23 cellular contexts compared by ENCODE assay signal in the genomic region with DNA sequence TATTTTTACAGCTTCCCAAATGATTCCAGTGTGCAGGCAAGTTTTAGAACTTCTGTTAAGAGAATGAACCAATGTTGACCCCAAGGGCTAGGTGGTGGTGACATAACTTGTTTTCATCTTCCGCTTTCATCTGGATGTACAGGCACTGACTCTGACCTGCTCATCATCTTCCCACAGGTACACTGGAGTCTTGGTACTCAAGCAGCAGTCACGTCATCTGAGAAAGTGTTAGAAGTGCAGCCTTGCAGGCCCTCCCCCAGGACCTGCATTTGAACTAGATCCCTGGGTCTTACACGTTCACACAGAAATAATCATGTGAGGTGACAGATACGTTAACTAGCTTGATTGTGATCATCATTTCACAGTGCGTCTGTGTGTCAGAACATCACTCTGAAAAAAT.
DNase-seq lines count a peak whose midpoint lies in the region; ATAC-seq, FAIRE-seq and TF ChIP-seq lines count a peak whose summit lies in the region.
"Had no signal": no experiment of that assay in that cellular context is flagged by ENCODE, and none has a peak within 500 bp of the region (broad histone marks: within the 10 kb centered on the region; RNA-seq: fewer than 3 reads in every experiment).

No MANE protein-coding gene starts in this region.

- H3K9me3 ChIP-seq in CD8-positive, alpha-beta T cell (ENCODE audit: low read length): no peaks in the 10 kb centered on the region
- H3K9me3 ChIP-seq in kidney (ENCODE audit: control insufficient read depth in 1 of 2, low read length in 2 of 2): no peaks in the 10 kb centered on the region
- H3K9me3 ChIP-seq: psoas muscle, thyroid gland had no signal

- no peak overlapping the region for H3K4me3 ChIP-seq in CD8-positive, alpha-beta T cell (ENCODE audit: low read depth, low read length)
- H3K4me3 ChIP-seq in kidney (ENCODE audit: low read length in 2 of 2): no peak overlapping the region
- H3K4me3 ChIP-seq: left ventricle myocardium inferior, psoas muscle, thyroid gland had no signal

- POLR2A ChIA-PET in CD8-positive, alpha-beta T cell (lab: Charles Lee): interaction anchor here (2.4 kb wide), 1 partner anchor 13 kb away, joined by 7 read pairs; no protein-coding TSS in a partner anchor

- H3K4me3 Mint-ChIP-seq in CD14-positive monocyte (no peak overlapping the region), natural killer cell (peak overlapping the region; percentile 66)
- H3K4me3 Mint-ChIP-seq in CD8-positive, alpha-beta T cell: no peak overlapping the region
- H3K4me3 Mint-ChIP-seq in activated T-helper 2 cell treated with anti-CD3 and anti-CD28 coated beads, Interferon-gamma antibody, Interleukin-2, Interleukin-4, amounts not matched to agents 10 μg/mL and 5 μg/mL and 100 μg/mL, durations not matched to agents 14 hours and 24 hours and 36 hours (ENCODE audit: low read depth): no peak overlapping the region
- H3K4me3 Mint-ChIP-seq: activated CD8-positive, alpha-beta memory T cell treated with anti-CD3 and anti-CD28 coated beads, Interleukin-2, amount 10 ng/mL, durations not matched to agents 7 days and 5 days had no signal

- FAIRE-seq in kidney (lab: Jason Lieb, UNC): no peak

- no peak for TF ChIP-seq CTCF in CD14-positive monocyte (IDR thresholded peaks at IDR 0.05)
- no peak for TF ChIP-seq CTCF in CD8-positive, alpha-beta T cell (IDR thresholded peaks at IDR 0.05)
- TF ChIP-seq CTCF in natural killer cell (IDR thresholded peaks at IDR 0.05): no peak
- TF ChIP-seq CTCF in kidney (IDR thresholded peaks at IDR 0.05; ENCODE audit: borderline replicate concordance, extremely low read depth, insufficient read depth): no peak

- H3K4me1 Mint-ChIP-seq in CD14-positive monocyte (peaks cover 50% of the 10 kb centered on the region), natural killer cell (peaks cover 92 to 95% of the 10 kb centered on the region in 2 donors)
- H3K4me1 Mint-ChIP-seq in CD8-positive, alpha-beta T cell (ENCODE audit: low read depth): peaks cover 95% of the 10 kb centered on the region
- H3K4me1 Mint-ChIP-seq in activated T-helper 2 cell treated with anti-CD3 and anti-CD28 coated beads, Interferon-gamma antibody, Interleukin-2, Interleukin-4, amounts not matched to agents 10 μg/mL and 5 μg/mL and 100 μg/mL, durations not matched to agents 14 hours and 24 hours and 36 hours (ENCODE audit: low read depth): peaks cover 87% of the 10 kb centered on the region

- H3K36me3 Mint-ChIP-seq in CD14-positive monocyte: peaks cover 59 to 79% of the 10 kb centered on the region in 2 donors
- H3K36me3 Mint-ChIP-seq in CD8-positive, alpha-beta T cell: peaks cover 88% of the 10 kb centered on the region
- H3K36me3 Mint-ChIP-seq in activated T-helper 2 cell treated with anti-CD3 and anti-CD28 coated beads, Interferon-gamma antibody, Interleukin-2, Interleukin-4, amounts not matched to agents 10 μg/mL and 5 μg/mL and 100 μg/mL, durations not matched to agents 14 hours and 24 hours and 36 hours (ENCODE audit: low read depth): peaks cover 87% of the 10 kb centered on the region
- H3K36me3 Mint-ChIP-seq in natural killer cell: no peaks in the 10 kb centered on the region

- H3K9me3 Mint-ChIP-seq in CD14-positive monocyte (no peaks in the 10 kb centered on the region), natural killer cell (no peaks in the 10 kb centered on the region)
- H3K9me3 Mint-ChIP-seq in CD8-positive, alpha-beta T cell: no peaks in the 10 kb centered on the region
- no peaks in the 10 kb centered on the region for H3K9me3 Mint-ChIP-seq in activated T-helper 2 cell treated with anti-CD3 and anti-CD28 coated beads, Interferon-gamma antibody, Interleukin-2, Interleukin-4, amounts not matched to agents 10 μg/mL and 5 μg/mL and 100 μg/mL, durations not matched to agents 14 hours and 24 hours and 36 hours

- H3K27me3 ChIP-seq in CD8-positive, alpha-beta T cell (ENCODE audit: insufficient read depth, low read length): no peaks in the 10 kb centered on the region
- H3K27me3 ChIP-seq: foreskin keratinocyte, thyroid gland had no signal

- H3K27me3 Mint-ChIP-seq in CD14-positive monocyte (ENCODE audit: low read depth in 3 of 3) (no peaks in the 10 kb centered on the region), natural killer cell (ENCODE audit: low read depth in 2 of 2) (no peaks in the 10 kb centered on the region)
- H3K27me3 Mint-ChIP-seq in CD8-positive, alpha-beta T cell (ENCODE audit: low read depth): no peaks in the 10 kb centered on the region
- H3K27me3 Mint-ChIP-seq in activated T-helper 2 cell treated with anti-CD3 and anti-CD28 coated beads, Interferon-gamma antibody, Interleukin-2, Interleukin-4, amounts not matched to agents 10 μg/mL and 5 μg/mL and 100 μg/mL, durations not matched to agents 14 hours and 24 hours and 36 hours (ENCODE audit: low read depth): no peaks in the 10 kb centered on the region
- H3K27me3 Mint-ChIP-seq: activated CD8-positive, alpha-beta memory T cell treated with anti-CD3 and anti-CD28 coated beads, Interleukin-2, amount 10 ng/mL, durations not matched to agents 7 days and 5 days had no signal

- DNase-seq in CD14-positive monocyte (ENCODE audit: low spot score) (no peak), natural killer cell (no peak), kidney (no peak), A172 (ENCODE audit: low spot score) (no peak), amygdala (lab: John Stamatoyannopoulos, UW) (no peak)
- DNase-seq in CD8-positive, alpha-beta T cell: peak in 1 of 7 experiments; percentile 28
- DNase-seq in activated T-helper 2 cell treated with anti-CD3 and anti-CD28 coated beads, Interferon-gamma antibody, Interleukin-2, Interleukin-4, amounts not matched to agents 10 μg/mL and 5 μg/mL and 100 μg/mL, durations not matched to agents 14 hours and 24 hours and 36 hours (ENCODE audit: low spot score): no peak
- DNase-seq: activated CD4-positive, CD25-positive, alpha-beta regulatory T cell; activated CD8-positive, alpha-beta memory T cell treated with anti-CD3 and anti-CD28 coated beads, Interleukin-2, amount 10 ng/mL, durations not matched to agents 7 days and 5 days; activated gamma-delta T cell; effector CD4-positive, alpha-beta T cell; erythroblast; foreskin keratinocyte; left ventricle myocardium inferior; NCI-H1048; NCI-H187 treated with DMSO at 0.1 percent for 48 hours; NCI-H2227 treated with DMSO at 0.1 percent for 48 hours; NCI-H748 treated with DMSO at 0.1 percent for 48 hours; psoas muscle; stimulated activated naive CD4-positive, alpha-beta T cell; T1000; thyroid gland had no signal

- H3K36me3 ChIP-seq in CD8-positive, alpha-beta T cell (ENCODE audit: insufficient read depth, low read length): peaks cover 21% of the 10 kb centered on the region
- H3K36me3 ChIP-seq in kidney (ENCODE audit: control insufficient read depth in 1 of 2, insufficient read depth in 2 of 2, low read length in 2 of 2): no peaks in the 10 kb centered on the region
- H3K36me3 ChIP-seq: thyroid gland had no signal

- H3K27ac Mint-ChIP-seq in CD14-positive monocyte (peak overlapping the region in 6 of 7 donors; percentile 4 to 86 (median 67)), natural killer cell (no peak overlapping the region)
- H3K27ac Mint-ChIP-seq in CD8-positive, alpha-beta T cell: peak overlapping the region; percentile 98
- H3K27ac Mint-ChIP-seq in activated T-helper 2 cell treated with anti-CD3 and anti-CD28 coated beads, Interferon-gamma antibody, Interleukin-2, Interleukin-4, amounts not matched to agents 10 μg/mL and 5 μg/mL and 100 μg/mL, durations not matched to agents 14 hours and 24 hours and 36 hours: peak overlapping the region; percentile 81
- H3K27ac Mint-ChIP-seq: activated CD8-positive, alpha-beta memory T cell treated with anti-CD3 and anti-CD28 coated beads, Interleukin-2, amount 10 ng/mL, durations not matched to agents 7 days and 5 days had no signal

- peaks cover 88% of the 10 kb centered on the region for H3K4me1 ChIP-seq in CD8-positive, alpha-beta T cell (ENCODE audit: insufficient read depth, low read length)
- no peaks in the 10 kb centered on the region for H3K4me1 ChIP-seq in kidney (ENCODE audit: control insufficient read depth in 1 of 2, insufficient read depth in 1 of 2, low read depth in 1 of 2, low read length in 2 of 2)
- H3K4me1 ChIP-seq: foreskin keratinocyte, psoas muscle, thyroid gland had no signal

- ATAC-seq in CD8-positive, alpha-beta T cell: no peak
- peak; percentile 19 to 38 (median 33) for ATAC-seq in natural killer cell
- ATAC-seq: activated CD8-positive, alpha-beta memory T cell treated with anti-CD3 and anti-CD28 coated beads, Interleukin-2, amount 10 ng/mL, durations not matched to agents 7 days and 5 days; foreskin keratinocyte; psoas muscle; SK-N-SH treated with all-trans-retinoic acid at 6 μM for 48 hours had no signal

- intact Hi-C loops in CD14-positive monocyte (cut with micrococcal nuclease): loop anchor here (5.0 kb wide), 3 partner anchors 48 to 68 kb away; no protein-coding TSS in a partner anchor
- intact Hi-C loops in CD8-positive, alpha-beta T cell (cut with DNase I, micrococcal nuclease): loop anchor here in 1 of 2 experiments (2.0 to 5.0 kb wide), 2 partner anchors 21 to 37 kb away; no protein-coding TSS in a partner anchor
- intact Hi-C loops in activated T-helper 2 cell treated with anti-CD3 and anti-CD28 coated beads, Interferon-gamma antibody, Interleukin-2, Interleukin-4, amounts not matched to agents 10 μg/mL and 5 μg/mL and 100 μg/mL, durations not matched to agents 14 hours and 24 hours and 36 hours (cut with micrococcal nuclease): no loop called here
- intact Hi-C loops in natural killer cell (cut with micrococcal nuclease): loop anchor here (5.0 kb wide), 1 partner anchor 53 kb away; no protein-coding TSS in a partner anchor
- intact Hi-C loops in kidney (cut with DNase I): no loop called here

- CTCF ChIA-PET in CD8-positive, alpha-beta T cell (lab: Charles Lee): interaction anchor here (1.5 kb wide), 1 partner anchor 41 kb away, joined by 3 read pairs; no protein-coding TSS in a partner anchor

- H3K9ac ChIP-seq in kidney (ENCODE audit: low read length in 2 of 2): no peak overlapping the region

- H3K27ac ChIP-seq in CD8-positive, alpha-beta T cell (ENCODE audit: low read depth, low read length): no peak overlapping the region
- H3K27ac ChIP-seq in kidney (ENCODE audit: low read depth in 2 of 2, low read length in 2 of 2): no peak overlapping the region
- H3K27ac ChIP-seq: foreskin keratinocyte, left ventricle myocardium inferior, psoas muscle, thyroid gland had no signal

Comparison
In these comparisons a context has a peak if more than half of its experiments do, and no peak if none do; other contexts are left out.
1. H3K27ac Mint-ChIP-seq: peak in CD14-positive monocyte (6 of 7), CD8-positive, alpha-beta T cell (single experiment) and activated T-helper 2 cell treated with anti-CD3 and anti-CD28 coated beads, Interferon-gamma antibody, Interleukin-2, Interleukin-4, amounts not matched to agents 10 μg/mL and 5 μg/mL and 100 μg/mL, durations not matched to agents 14 hours and 24 hours and 36 hours (single experiment); none in natural killer cell (0 of 2).
2. intact Hi-C loops: an anchor here in CD14-positive monocyte (5.0 kb wide) and natural killer cell (5.0 kb wide); none called in activated T-helper 2 cell treated with anti-CD3 and anti-CD28 coated beads, Interferon-gamma antibody, Interleukin-2, Interleukin-4, amounts not matched to agents 10 μg/mL and 5 μg/mL and 100 μg/mL, durations not matched to agents 14 hours and 24 hours and 36 hours and kidney.